9 cellular contexts compared by ENCODE assay signal in the genomic region with DNA sequence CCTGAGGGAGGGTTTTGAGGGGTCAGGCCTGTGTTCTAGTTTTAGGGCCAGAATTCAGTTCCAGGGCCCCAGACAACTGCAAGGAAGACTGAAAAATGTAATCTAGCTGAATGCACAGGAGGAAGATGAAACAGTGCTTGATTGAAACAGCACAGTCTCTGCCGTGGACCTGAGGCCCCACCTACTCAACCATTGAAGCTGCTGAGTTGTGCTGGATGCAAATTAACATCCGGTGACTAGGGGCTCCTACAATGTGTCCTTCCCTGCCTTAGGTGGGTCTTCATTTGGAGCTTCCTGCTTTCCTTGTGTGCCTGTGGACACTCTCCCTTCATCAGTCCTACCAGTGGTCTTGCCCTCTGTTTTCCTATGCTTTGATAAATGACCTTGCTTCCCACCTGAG. TPM values are rescaled to one million over a fixed set of nuclear protein-coding genes. Genes with fewer than 3 reads are reported as not detected.
A peak's percentile ranks its signal among the peaks of the same experiment; 100 is the strongest.
DNase-seq lines count a peak whose midpoint lies in the region; ATAC-seq, FAIRE-seq and TF ChIP-seq lines count a peak whose summit lies in the region.
"Had no signal": no experiment of that assay in that cellular context is flagged by ENCODE, and none has a peak within 500 bp of the region (broad histone marks: within the 10 kb centered on the region; RNA-seq: fewer than 3 reads in every experiment).

No MANE protein-coding gene starts in this region.

- H3F3A ChIP-seq in DOHH2 (ENCODE audit: control insufficient read depth, insufficient read depth) = peaks cover 14% of the 10 kb centered on the region

- peaks cover 78% of the 10 kb centered on the region for H3K4me1 ChIP-seq in DOHH2 (ENCODE audit: control insufficient read depth, low read length)
- peaks cover 28 to 70% (median 36%) of the 10 kb centered on the region in 3 donors for H3K4me1 ChIP-seq in esophagus squamous epithelium

- H3K4me3 ChIP-seq in DOHH2 (ENCODE audit: low read length) (peak overlapping the region; percentile 56), esophagus squamous epithelium (no peak overlapping the region)

- H3K9me3 ChIP-seq in DOHH2 (ENCODE audit: control insufficient read depth, insufficient read depth, low read length) (no peaks in the 10 kb centered on the region), esophagus squamous epithelium (no peaks in the 10 kb centered on the region)

- peak overlapping the region; percentile 13 for H3K27ac Mint-ChIP-seq in activated T-helper 1 cell treated with anti-CD3 and anti-CD28 coated beads, Interleukin-12 subunit alpha, Interleukin-12 subunit beta, Interleukin-2, Interleukin-4 antibody, amounts not matched to agents 30 ng/mL and 10 ng/mL and 1 ng/mL, durations not matched to agents 14 hours and 24 hours and 36 hours

- peak overlapping the region; percentile 92 for H3K4me2 ChIP-seq in DOHH2 (ENCODE audit: low read length)

- no peaks in the 10 kb centered on the region for H3K9me3 Mint-ChIP-seq in activated T-helper 1 cell treated with anti-CD3 and anti-CD28 coated beads, Interleukin-12 subunit alpha, Interleukin-12 subunit beta, Interleukin-2, Interleukin-4 antibody, amounts not matched to agents 30 ng/mL and 10 ng/mL and 1 ng/mL, durations not matched to agents 14 hours and 24 hours and 36 hours

- H3K36me3 ChIP-seq in DOHH2 (ENCODE audit: control insufficient read depth, low read length) = peaks cover 58% of the 10 kb centered on the region
- H3K36me3 ChIP-seq in esophagus squamous epithelium = peaks cover 0 to 47% (median 13%) of the 10 kb centered on the region in 3 donors

- H4K20me1 ChIP-seq in DOHH2 (ENCODE audit: control insufficient read depth, insufficient read depth, low read depth, low read length) = peaks cover 23% of the 10 kb centered on the region

- peak; percentile 93 for FAIRE-seq in GM19239 (lab: Jason Lieb, UNC)

- H3K27ac ChIP-seq in DOHH2 (ENCODE audit: low read depth, low read length) (peak overlapping the region; percentile 90), esophagus squamous epithelium (no peak overlapping the region)

- DNase-seq in GM19239 (ENCODE audit: insufficient read length, low spot score) = peak; percentile 45
- no peak for DNase-seq in activated T-helper 1 cell treated with anti-CD3 and anti-CD28 coated beads, Interleukin-12 subunit alpha, Interleukin-12 subunit beta, Interleukin-2, Interleukin-4 antibody, amounts not matched to agents 30 ng/mL and 10 ng/mL and 1 ng/mL, durations not matched to agents 14 hours and 24 hours and 36 hours (ENCODE audit: low spot score)
- no peak for DNase-seq in NCI-H446 (lab: John Stamatoyannopoulos, UW)
- DNase-seq in GDM1 (lab: John Stamatoyannopoulos, UW) = no peak
- no peak for DNase-seq in esophagus squamous epithelium (lab: John Stamatoyannopoulos, UW)
- no peak for DNase-seq in SW 1271 (lab: John Stamatoyannopoulos, UW)
- DNase-seq: NCI-H2107 had no signal

- peak; percentile 82 for ATAC-seq in HG03025 (IDR thresholded peaks at IDR 0.05; ENCODE audit: low FRiP score, unreplicated experiment)

- H3K9me2 ChIP-seq in DOHH2 (replicated peaks; ENCODE audit: control insufficient read depth, low read length) = no peaks in the 10 kb centered on the region

- TF ChIP-seq CTCF in DOHH2 (IDR thresholded peaks at IDR 0.05; ENCODE audit: low read depth, low read length, poor library complexity, severe bottlenecking) = no peak
- TF ChIP-seq CTCF in esophagus squamous epithelium (IDR thresholded peaks at IDR 0.05) = no peak

- no peak for TF ChIP-seq POLR2A in esophagus squamous epithelium (IDR thresholded peaks at IDR 0.05)

- H3K4me1 Mint-ChIP-seq in activated T-helper 1 cell treated with anti-CD3 and anti-CD28 coated beads, Interleukin-12 subunit alpha, Interleukin-12 subunit beta, Interleukin-2, Interleukin-4 antibody, amounts not matched to agents 30 ng/mL and 10 ng/mL and 1 ng/mL, durations not matched to agents 14 hours and 24 hours and 36 hours (ENCODE audit: low read depth) = peaks cover 60% of the 10 kb centered on the region

- H3K4me3 Mint-ChIP-seq in activated T-helper 1 cell treated with anti-CD3 and anti-CD28 coated beads, Interleukin-12 subunit alpha, Interleukin-12 subunit beta, Interleukin-2, Interleukin-4 antibody, amounts not matched to agents 30 ng/mL and 10 ng/mL and 1 ng/mL, durations not matched to agents 14 hours and 24 hours and 36 hours = peak overlapping the region; percentile 20

- H3K27me3 Mint-ChIP-seq in activated T-helper 1 cell treated with anti-CD3 and anti-CD28 coated beads, Interleukin-12 subunit alpha, Interleukin-12 subunit beta, Interleukin-2, Interleukin-4 antibody, amounts not matched to agents 30 ng/mL and 10 ng/mL and 1 ng/mL, durations not matched to agents 14 hours and 24 hours and 36 hours (ENCODE audit: insufficient read depth) = no peaks in the 10 kb centered on the region

- H3K79me2 ChIP-seq in DOHH2 (ENCODE audit: control insufficient read depth, low read length) = peaks cover 98% of the 10 kb centered on the region

- H3K36me3 Mint-ChIP-seq in activated T-helper 1 cell treated with anti-CD3 and anti-CD28 coated beads, Interleukin-12 subunit alpha, Interleukin-12 subunit beta, Interleukin-2, Interleukin-4 antibody, amounts not matched to agents 30 ng/mL and 10 ng/mL and 1 ng/mL, durations not matched to agents 14 hours and 24 hours and 36 hours (ENCODE audit: low read depth) = peaks cover 44% of the 10 kb centered on the region

- WGBS in esophagus squamous epithelium, 2 donors = 21 to 43% methylated on average over 2 of the region's 2 CpGs

- intact Hi-C loops in activated T-helper 1 cell treated with anti-CD3 and anti-CD28 coated beads, Interleukin-12 subunit alpha, Interleukin-12 subunit beta, Interleukin-2, Interleukin-4 antibody, amounts not matched to agents 30 ng/mL and 10 ng/mL and 1 ng/mL, durations not matched to agents 14 hours and 24 hours and 36 hours (cut with micrococcal nuclease) = no loop called here
- intact Hi-C loops in esophagus squamous epithelium (cut with DNase I) = no loop called here

- no peaks in the 10 kb centered on the region for H3K27me3 ChIP-seq in DOHH2 (ENCODE audit: control insufficient read depth, low read length)
- no peaks in the 10 kb centered on the region for H3K27me3 ChIP-seq in esophagus squamous epithelium

RNA-seq across cellular contexts. Expression of a gene that starts 5.7 kb away (rescaled TPM):
- total RNA-seq in activated T-helper 1 cell treated with anti-CD3 and anti-CD28 coated beads, Interleukin-12 subunit alpha, Interleukin-12 subunit beta, Interleukin-2, Interleukin-4 antibody, amounts not matched to agents 30 ng/mL and 10 ng/mL and 1 ng/mL, durations not matched to agents 14 hours and 24 hours and 36 hours = 119 and 129 TPM in 2 replicates
- 100 to 1,000 TPM in 2 of 4 donors, 10 to 100 TPM in 2; 48.5 to 115 (median 81.8) TPM for total RNA-seq in esophagus squamous epithelium

RNA-seq across cellular contexts. Expression of a gene that starts 31.2 kb away (rescaled TPM):
- 3.3 and 3.6 TPM in 2 replicates for total RNA-seq in activated T-helper 1 cell treated with anti-CD3 and anti-CD28 coated beads, Interleukin-12 subunit alpha, Interleukin-12 subunit beta, Interleukin-2, Interleukin-4 antibody, amounts not matched to agents 30 ng/mL and 10 ng/mL and 1 ng/mL, durations not matched to agents 14 hours and 24 hours and 36 hours
- total RNA-seq in esophagus squamous epithelium = 1 to 10 TPM in 1 of 4 donors, under 1 TPM in 3; 0.44 to 4.0 (median 0.70) TPM
